In genomic region chr20:35171753-35172433, GRCh38 we compare ENCODE assay signal across 8 cellular contexts. TPM values are rescaled to one million over a fixed set of nuclear protein-coding genes. Genes with fewer than 3 reads are reported as not detected.
DNase-seq lines count a peak whose midpoint lies in the region; ATAC-seq, FAIRE-seq and TF ChIP-seq lines count a peak whose summit lies in the region.

Gene PROCR, plus strand, starts transcription at chr20:35172072. Its CDS starts 83 bp downstream, at chr20:35172155.

- FAIRE-seq in D721Med (lab: Jason Lieb, UNC): no peak

- no peaks in the 10 kb centered on the region for H3K36me3 ChIP-seq in BE2C
- H3K36me3 ChIP-seq in breast epithelium: no peaks in the 10 kb centered on the region
- no peaks in the 10 kb centered on the region for H3K36me3 ChIP-seq in iPS DF 6.9 (ENCODE audit: control insufficient read depth, insufficient read depth, low read length)

- no peaks in the 10 kb centered on the region; the same call in none of the 2 replicates for H3K4me1 ChIP-seq in BE2C
- peaks cover 0 to 3% of the 10 kb centered on the region in 2 donors for H3K4me1 ChIP-seq in breast epithelium
- peaks cover 6% of the 10 kb centered on the region; the same call in 1 of the 2 replicates for H3K4me1 ChIP-seq in iPS DF 6.9 (ENCODE audit: control insufficient read depth, insufficient read depth, low read length)

- no CpG with 5 or more reads among the region's 16 CpGs for WGBS in iPS DF 6.9 (ENCODE audit: insufficient coverage, insufficient read length)

- no peak for TF ChIP-seq CTCF in BE2C (IDR thresholded peaks at IDR 0.05; ENCODE audit: low read depth, low read length)
- TF ChIP-seq CTCF in HFF-Myc (IDR thresholded peaks at IDR 0.05; ENCODE audit: low read depth, low read length, missing control alignments): no peak
- no peak for TF ChIP-seq CTCF in breast epithelium (IDR thresholded peaks at IDR 0.05)
- no peak for TF ChIP-seq CTCF in retinal pigment epithelial cell (conservative IDR thresholded peaks at IDR 0.05; ENCODE audit: low read depth, low read length)
- TF ChIP-seq CTCF in D721Med (IDR thresholded peaks at IDR 0.05; ENCODE audit: insufficient read depth, missing control alignments): no peak

- peak within 1 kb of the TSS; percentile 47 for H3K4me3 ChIP-seq in BE2C (ENCODE audit: low read depth, low read length)
- H3K4me3 ChIP-seq in HFF-Myc (replicated peaks; ENCODE audit: low read depth, low read length): peak within 1 kb of the TSS; percentile 54
- peak within 1 kb of the TSS; percentile 45 to 58 (median 49) for H3K4me3 ChIP-seq in breast epithelium
- peak within 1 kb of the TSS; percentile 5; the same call in 1 of the 2 replicates for H3K4me3 ChIP-seq in iPS DF 6.9 (ENCODE audit: low read length)
- peak within 1 kb of the TSS; percentile 47 for H3K4me3 ChIP-seq in retinal pigment epithelial cell (ENCODE audit: low read length)

- H3K27ac ChIP-seq in breast epithelium (peak within 1 kb of the TSS; percentile 77 to 80), iPS DF 6.9 (ENCODE audit: low read length) (no peak within 1 kb of the TSS)

- intact Hi-C loops in breast epithelium (cut with DNase I; ENCODE audit: low total_unique reads): no loop called here

- H3K9me3 ChIP-seq in BE2C (no peaks in the 10 kb centered on the region), breast epithelium (no peaks in the 10 kb centered on the region), iPS DF 6.9 (ENCODE audit: control insufficient read depth, insufficient read depth, low read length) (no peaks in the 10 kb centered on the region)

- H3K27me3 ChIP-seq in BE2C (no peaks in the 10 kb centered on the region), breast epithelium (no peaks in the 10 kb centered on the region), iPS DF 6.9 (ENCODE audit: control insufficient read depth, insufficient read depth, low read length) (no peaks in the 10 kb centered on the region)

- no peak for ATAC-seq in HG03196 (IDR thresholded peaks at IDR 0.05; ENCODE audit: unreplicated experiment)

- no peak for TF ChIP-seq POLR2A in breast epithelium (IDR thresholded peaks at IDR 0.05)

- DNase-seq in BE2C: peak; percentile 34
- peak; percentile 90 for DNase-seq in HFF-Myc (ENCODE audit: extremely low read depth, low read depth)
- peak; percentile 98 for DNase-seq in RKO (ENCODE audit: low spot score)
- DNase-seq in breast epithelium (ENCODE audit: low spot score in 2 of 2): peak; percentile 73 to 86
- DNase-seq in iPS DF 6.9 (ENCODE audit: low read depth, low spot score): peak; percentile 50
- DNase-seq in retinal pigment epithelial cell (ENCODE audit: low read depth): peak; percentile 64
- no peak for DNase-seq in D721Med (ENCODE audit: insufficient read length, low spot score)

RNA-seq across cellular contexts. Expression of gene PROCR, which starts in this region (rescaled TPM):
- polyA plus RNA-seq in BE2C (2012; ENCODE audit: insufficient read depth, insufficient read length, low read depth): 13.2 TPM
- 10 to 100 TPM; 34.1 to 87.9 (median 39.8) TPM for total RNA-seq in breast epithelium
